9 cellular contexts compared by ENCODE assay signal in the genomic region with DNA sequence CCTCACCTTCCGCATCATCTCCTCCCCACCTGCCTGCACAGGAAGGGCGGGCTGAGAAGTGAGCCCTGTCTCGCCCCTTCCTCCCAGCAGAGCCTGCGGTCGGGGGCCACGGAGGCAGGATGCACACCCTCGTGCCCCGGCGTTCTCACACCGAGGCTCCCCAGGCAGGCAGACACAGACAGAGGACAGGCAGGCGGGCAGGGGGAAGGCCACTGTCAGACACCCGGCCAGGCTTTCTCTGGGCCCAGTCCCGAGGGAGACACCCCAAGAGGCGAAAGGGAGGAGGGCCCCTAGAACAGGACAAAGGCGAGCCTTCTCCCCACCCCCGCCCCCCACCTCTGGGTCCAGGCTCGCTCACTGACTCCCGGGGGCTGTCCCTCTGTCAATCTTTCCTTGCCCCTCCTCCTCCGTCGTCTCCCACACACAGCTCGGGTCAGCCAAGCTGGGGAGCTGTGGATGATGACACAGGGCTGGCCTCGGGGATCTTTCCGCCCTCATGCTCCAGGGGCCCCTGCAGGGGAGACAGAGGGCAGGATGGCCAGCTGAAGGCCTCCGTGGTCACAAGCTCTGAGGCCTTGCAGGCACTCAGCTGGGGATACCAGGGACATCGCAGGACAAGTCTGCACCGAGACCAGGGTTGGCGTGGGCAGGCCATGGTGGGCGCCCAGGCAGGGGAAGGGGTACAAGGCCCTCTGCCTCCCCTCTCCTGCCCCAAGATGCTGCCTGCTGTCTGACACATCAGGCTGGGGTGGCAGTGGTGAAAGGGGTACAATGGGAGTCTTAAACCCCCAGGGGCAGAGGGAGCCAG. TPM values are rescaled to one million over a fixed set of nuclear protein-coding genes. Genes with fewer than 3 reads are reported as not detected.
A peak's percentile ranks its signal among the peaks of the same experiment; 100 is the strongest.
DNase-seq lines count a peak whose midpoint lies in the region; ATAC-seq and TF ChIP-seq lines count a peak whose summit lies in the region.
"Had no signal": no experiment of that assay in that cellular context is flagged by ENCODE, and none has a peak within 500 bp of the region (broad histone marks: within the 10 kb centered on the region; RNA-seq: fewer than 3 reads in every experiment).

No MANE protein-coding gene starts in this region.

- intact Hi-C loops in psoas muscle (cut with DNase I) (loop anchor here (5.0 kb wide), 1 partner anchor 70 kb away; no protein-coding TSS in a partner anchor), uterus (cut with DNase I; ENCODE audit: low total_unique reads) (no loop called here)

- TF ChIP-seq CTCF in coronary artery (IDR thresholded peaks at IDR 0.05): no peak
- TF ChIP-seq CTCF in psoas muscle (IDR thresholded peaks at IDR 0.05): no peak
- TF ChIP-seq CTCF in uterus (IDR thresholded peaks at IDR 0.05): no peak

- 44 to 70% (median 49%) methylated on average over 20 to 28 of the region's 28 CpGs for WGBS in psoas muscle, 3 donors

- H3K27me3 ChIP-seq in psoas muscle (ENCODE audit: insufficient read depth in 3 of 3, low read length in 2 of 3) (no peaks in the 10 kb centered on the region), uterus (no peaks in the 10 kb centered on the region)

- ATAC-seq in GM18499 (IDR thresholded peaks at IDR 0.05; ENCODE audit: insufficient read depth, unreplicated experiment) (peak; percentile 42), HG02798 (IDR thresholded peaks at IDR 0.05; ENCODE audit: poor library complexity, unreplicated experiment) (peak; percentile 43), psoas muscle (peak in 3 of 4 donors; percentile 20 to 34 (median 21))

- H3K36me3 ChIP-seq in psoas muscle (ENCODE audit: insufficient read depth in 1 of 2, low read depth in 1 of 2) (no peaks in the 10 kb centered on the region), uterus (no peaks in the 10 kb centered on the region)

- H3K9me3 ChIP-seq in psoas muscle (no peaks in the 10 kb centered on the region), uterus (no peaks in the 10 kb centered on the region)

- no peak for TF ChIP-seq POLR2A in uterus (IDR thresholded peaks at IDR 0.05)

- DNase-seq in activated CD4-positive, alpha-beta T cell treated with anti-CD3 and anti-CD28 coated beads for 1 hour: peak; percentile 56
- DNase-seq in coronary artery (ENCODE audit: low spot score) (no peak), psoas muscle (peak; percentile 77 to 88), uterus (peak; percentile 73 to 86), 8988T (no peak), SIG-M5 treated with dmso at 0.1 percent for 504 hours (lab: John Stamatoyannopoulos, UW; ENCODE audit: unreplicated experiment) (no peak)

- H3K4me1 ChIP-seq in psoas muscle: peaks cover 96% of the 10 kb centered on the region
- peaks cover 15 to 49% of the 10 kb centered on the region in 2 donors for H3K4me1 ChIP-seq in uterus

- H3K27ac ChIP-seq in coronary artery: peak overlapping the region in 1 of 2 donors; percentile 81
- H3K27ac ChIP-seq in psoas muscle: peak overlapping the region; percentile 98
- H3K27ac ChIP-seq in uterus: peak overlapping the region; percentile 89 to 90

- H3K4me3 ChIP-seq in coronary artery: peak overlapping the region; percentile 44
- H3K4me3 ChIP-seq in psoas muscle: peak overlapping the region; percentile 54
- H3K4me3 ChIP-seq in uterus: no peak overlapping the region
- H3K4me3 ChIP-seq: lung had no signal

RNA-seq across cellular contexts. Expression of a gene that starts 24.9 kb away (rescaled TPM):
- total RNA-seq in psoas muscle (1,000 to 10,000 TPM; 1,036 to 1,643 (median 1,260) TPM), uterus (100 to 1,000 TPM in 1 of 4 donors, 10 to 100 TPM in 3; 41.5 to 112 (median 57.8) TPM)
- polyA plus RNA-seq in psoas muscle: 1,000 to 10,000 TPM in 2 of 3 donors, 100 to 1,000 TPM in 1; 615 to 1,667 (median 1,547) TPM

Comparison
In these comparisons a context has a peak if more than half of its experiments do, and no peak if none do; other contexts are left out.
1. DNase-seq: peak in activated CD4-positive, alpha-beta T cell treated with anti-CD3 and anti-CD28 coated beads for 1 hour (single experiment), psoas muscle (2 of 2) and uterus (2 of 2); none in coronary artery (single experiment), 8988T (single experiment) and SIG-M5 treated with dmso at 0.1 percent for 504 hours (single experiment).
2. H3K4me3 ChIP-seq: peak in coronary artery (single experiment) and psoas muscle (single experiment); none in uterus (0 of 2).
3. RNA of a gene that starts 24.9 kb away (total RNA-seq): 1,036 to 1,643 TPM in psoas muscle; 41.5 to 112 TPM in uterus; every median in the first group is over 4 times any median in the second.
4. Peak in every context shown above with its lines, with median percentiles within 50 percentile points of each other: ATAC-seq.